In the genomic region with DNA sequence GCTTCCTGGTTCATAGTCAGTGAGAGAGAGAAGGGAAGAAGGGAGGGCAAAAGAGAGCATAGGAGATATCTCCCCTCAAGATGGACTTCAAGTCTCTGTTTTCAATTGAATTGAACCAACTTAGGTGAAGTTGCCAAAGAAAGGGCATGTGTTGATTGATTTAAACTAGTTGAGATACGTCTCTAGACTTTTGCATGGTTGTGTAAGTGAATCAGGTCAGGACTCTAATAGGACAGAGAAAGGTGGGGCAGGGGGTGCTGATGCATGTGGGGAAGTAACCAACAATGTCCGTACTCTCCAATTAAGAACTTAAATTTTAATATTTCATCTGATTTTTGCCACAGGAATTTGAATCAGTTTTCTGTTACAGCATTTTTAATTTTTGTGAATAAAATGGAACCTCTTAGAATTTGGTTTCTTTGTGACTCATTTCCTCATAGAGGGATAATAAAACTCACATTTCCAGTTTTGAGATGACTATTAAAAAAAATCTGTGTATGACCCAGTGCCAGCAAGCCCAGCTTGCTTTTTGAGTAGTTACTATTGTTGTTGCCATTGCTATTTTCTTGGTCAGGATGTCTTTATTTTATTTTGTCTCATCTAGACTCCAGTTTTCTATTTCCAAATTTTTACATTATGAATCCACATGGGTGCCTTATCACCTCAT, we compare ENCODE assay signal across 20 cellular contexts. TPM values are rescaled to one million over a fixed set of nuclear protein-coding genes. Genes with fewer than 3 reads are reported as not detected.
DNase-seq lines count a peak whose midpoint lies in the region; ATAC-seq and TF ChIP-seq lines count a peak whose summit lies in the region.
"Had no signal": no experiment of that assay in that cellular context is flagged by ENCODE, and none has a peak within 500 bp of the region (broad histone marks: within the 10 kb centered on the region; RNA-seq: fewer than 3 reads in every experiment).

No MANE protein-coding gene starts in this region.

- no peak for TF ChIP-seq CTCF in AG10803 (conservative IDR thresholded peaks at IDR 0.05; ENCODE audit: low read length)

- no peak overlapping the region for H3K4me3 ChIP-seq in AG10803 (ENCODE audit: low read length)
- H3K4me3 ChIP-seq: SJSA1, stomach had no signal

- no peak for ATAC-seq in stimulated activated naive CD8-positive, alpha-beta T cell treated with anti-CD3 and anti-CD28 coated beads, Interleukin-15, Interleukin-2, amounts not matched to agents 100 U/mL and 50 U/mL, for 24 hours
- ATAC-seq: activated CD4-positive, CD25-positive, alpha-beta regulatory T cell treated with anti-CD3 and anti-CD28 coated beads, Interleukin-2, amount 50 U/mL, for 24 hours; sciatic nerve had no signal

- DNase-seq in AG10803 (ENCODE audit: low read depth) (peak; percentile 73), HT1080 (ENCODE audit: low read depth) (peak; percentile 46), dermis blood vessel endothelial cell (peak; percentile 2), iris pigment epithelial cell (ENCODE audit: low read depth) (peak; percentile 34), H4 (ENCODE audit: low spot score) (no peak), NCI-H2029 (lab: John Stamatoyannopoulos, UW) (no peak)
- no peak for DNase-seq in stimulated activated naive CD8-positive, alpha-beta T cell treated with anti-CD3 and anti-CD28 coated beads, Interleukin-15, Interleukin-2, amounts not matched to agents 100 U/mL and 50 U/mL, for 24 hours
- no peak for DNase-seq in activated CD4-positive, CD25-positive, alpha-beta regulatory T cell (lab: John Stamatoyannopoulos, UW)
- DNase-seq: activated naive CD8-positive, alpha-beta T cell treated with anti-CD3 and anti-CD28 coated beads for 36 hours; NCI-H1092; NCI-H2171; NCI-H526 treated with DMSO at 0.1 percent for 48 hours; occipital lobe; stimulated activated CD4-positive, alpha-beta T cell treated with anti-CD3 and anti-CD28 coated beads, Interleukin-1b, Interleukin-23, amount 100 ng/mL, for 48 hours; stomach had no signal

RNA-seq across cellular contexts. Expression of gene SLIT2, which starts 37.3 kb away (rescaled TPM):
- total RNA-seq in HT1080 (2014; rRNA removed; shearing (Covaris generic)): 0.47 and 0.76 TPM in 2 replicates
- 0.08 and 0.19 TPM in 2 replicates for polyA plus RNA-seq in HT1080 (2015; cell fraction: cytosol; rRNA removed)
- 0.33 and 0.41 TPM in 2 replicates for polyA plus RNA-seq in HT1080 (2015; cell fraction: nucleus; rRNA removed)
- total RNA-seq in dermis blood vessel endothelial cell: 0.34 and 0.65 TPM in 2 replicates
- total RNA-seq in H4 (2014; rRNA removed; shearing (Covaris generic)): 3.4 and 9.1 TPM in 2 replicates
- total RNA-seq: activated CD8-positive, alpha-beta memory T cell treated with anti-CD3 and anti-CD28 coated beads for 36 hours; activated naive CD8-positive, alpha-beta T cell treated with anti-CD3 and anti-CD28 coated beads for 36 hours; OCI-LY7 had no signal

Comparison
In these comparisons a context has a peak if more than half of its experiments do, and no peak if none do; other contexts are left out.
1. DNase-seq: peak in AG10803 (single experiment), HT1080 (single experiment), dermis blood vessel endothelial cell (single experiment) and iris pigment epithelial cell (single experiment); none in stimulated activated naive CD8-positive, alpha-beta T cell treated with anti-CD3 and anti-CD28 coated beads, Interleukin-15, Interleukin-2, amounts not matched to agents 100 U/mL and 50 U/mL, for 24 hours (single experiment), H4 (single experiment), NCI-H2029 (single experiment) and activated CD4-positive, CD25-positive, alpha-beta regulatory T cell (0 of 4).